In the genomic region with DNA sequence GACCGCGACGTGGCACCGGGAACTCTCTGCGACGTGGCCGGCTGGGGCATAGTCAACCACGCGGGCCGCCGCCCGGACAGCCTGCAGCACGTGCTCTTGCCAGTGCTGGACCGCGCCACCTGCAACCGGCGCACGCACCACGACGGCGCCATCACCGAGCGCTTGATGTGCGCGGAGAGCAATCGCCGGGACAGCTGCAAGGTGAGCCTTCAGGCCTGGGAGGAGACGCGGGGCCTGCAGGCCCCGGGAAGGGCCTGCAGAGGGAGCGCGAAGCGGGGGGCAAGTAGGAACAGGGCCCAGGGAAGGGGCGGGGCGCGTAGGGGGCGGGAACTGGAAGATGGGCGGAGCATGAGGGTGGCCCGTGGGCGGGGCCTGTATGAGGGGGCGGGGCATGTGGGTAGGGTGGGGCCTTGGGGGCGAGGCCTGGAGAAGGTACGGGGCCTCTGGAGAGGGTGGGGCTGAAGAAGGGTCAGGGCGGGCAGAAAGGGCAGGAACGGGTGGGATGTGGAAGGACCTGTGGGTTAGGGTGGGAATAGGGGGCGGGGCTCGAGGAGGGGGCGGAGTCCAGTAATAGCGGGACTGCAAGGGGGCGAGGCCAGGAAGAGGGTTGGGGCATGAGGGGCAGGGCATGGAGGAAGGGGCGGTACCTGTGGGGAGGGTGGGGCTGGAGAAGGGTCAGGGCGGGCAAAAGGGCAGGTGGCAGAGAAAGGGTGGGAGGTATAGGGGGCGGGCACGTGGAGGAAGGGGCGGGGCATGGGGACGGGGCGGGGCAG, we compare ENCODE assay signal across 9 cellular contexts. TPM values are rescaled to one million over a fixed set of nuclear protein-coding genes. Genes with fewer than 3 reads are reported as not detected.
DNase-seq lines count a peak whose midpoint lies in the region; ATAC-seq lines count a peak whose summit lies in the region.
"Had no signal": no experiment of that assay in that cellular context is flagged by ENCODE, and none has a peak within 500 bp of the region (broad histone marks: within the 10 kb centered on the region; RNA-seq: fewer than 3 reads in every experiment).

No MANE protein-coding gene starts in this region.

- H3K36me3 Mint-ChIP-seq in activated T-helper 2 cell treated with anti-CD3 and anti-CD28 coated beads, Interferon-gamma antibody, Interleukin-2, Interleukin-4, amounts not matched to agents 10 μg/mL and 5 μg/mL and 100 μg/mL, durations not matched to agents 14 hours and 24 hours and 36 hours (ENCODE audit: low read depth) = no peaks in the 10 kb centered on the region

- no peaks in the 10 kb centered on the region for H3K9me3 Mint-ChIP-seq in activated T-helper 2 cell treated with anti-CD3 and anti-CD28 coated beads, Interferon-gamma antibody, Interleukin-2, Interleukin-4, amounts not matched to agents 10 μg/mL and 5 μg/mL and 100 μg/mL, durations not matched to agents 14 hours and 24 hours and 36 hours

- 26% methylated on average over 57 of the region's 57 CpGs for WGBS in right cardiac atrium

- H3K4me3 Mint-ChIP-seq in activated T-helper 2 cell treated with anti-CD3 and anti-CD28 coated beads, Interferon-gamma antibody, Interleukin-2, Interleukin-4, amounts not matched to agents 10 μg/mL and 5 μg/mL and 100 μg/mL, durations not matched to agents 14 hours and 24 hours and 36 hours (ENCODE audit: low read depth) = no peak overlapping the region

- ATAC-seq in right cardiac atrium (peak in 1 of 2 donors; percentile 25), GM18867 (IDR thresholded peaks at IDR 0.05; ENCODE audit: unreplicated experiment) (no peak), HG03280 (IDR thresholded peaks at IDR 0.05; ENCODE audit: unreplicated experiment) (no peak)

- H3K27me3 ChIP-seq in right cardiac atrium (ENCODE audit: control insufficient read depth, insufficient read depth) (no peaks in the 10 kb centered on the region), SJCRH30 (no peaks in the 10 kb centered on the region)

- H3K36me3 ChIP-seq in SJCRH30 = no peaks in the 10 kb centered on the region

- DNase-seq in right cardiac atrium = peak; percentile 55 to 81 (median 78)
- no peak for DNase-seq in cardiac septum (ENCODE audit: low spot score)
- DNase-seq in SJCRH30 = peak; percentile 49 to 50
- peak; percentile 45 for DNase-seq in activated T-helper 2 cell treated with anti-CD3 and anti-CD28 coated beads, Interferon-gamma antibody, Interleukin-2, Interleukin-4, amounts not matched to agents 10 μg/mL and 5 μg/mL and 100 μg/mL, durations not matched to agents 14 hours and 24 hours and 36 hours (ENCODE audit: low spot score)
- peak; percentile 39 for DNase-seq in kidney tubule cell (ENCODE audit: low spot score)
- peak; percentile 37 to 51 for DNase-seq in stimulated activated CD8-positive, alpha-beta memory T cell treated with anti-CD3 and anti-CD28 coated beads, Interleukin-7, amount 100 ng/mL, for 4 hours (ENCODE audit: low read depth in 2 of 2)

- H3K4me1 Mint-ChIP-seq in activated T-helper 2 cell treated with anti-CD3 and anti-CD28 coated beads, Interferon-gamma antibody, Interleukin-2, Interleukin-4, amounts not matched to agents 10 μg/mL and 5 μg/mL and 100 μg/mL, durations not matched to agents 14 hours and 24 hours and 36 hours (ENCODE audit: low read depth) = peaks cover 9% of the 10 kb centered on the region

- H3K4me3 ChIP-seq in right cardiac atrium (ENCODE audit: low read length) = no peak overlapping the region
- H3K4me3 ChIP-seq in SJCRH30 = no peak overlapping the region

- intact Hi-C loops in right cardiac atrium (cut with DNase I) = loop anchor here in 2 of 4 donors (10.0 kb wide), 1 partner anchor 53 kb away; a partner anchor contains a TSS
- intact Hi-C loops in cardiac septum (cut with DNase I) = loop anchor here (5.0 kb wide), 1 partner anchor 90 kb away; no protein-coding TSS in a partner anchor
- intact Hi-C loops in activated T-helper 2 cell treated with anti-CD3 and anti-CD28 coated beads, Interferon-gamma antibody, Interleukin-2, Interleukin-4, amounts not matched to agents 10 μg/mL and 5 μg/mL and 100 μg/mL, durations not matched to agents 14 hours and 24 hours and 36 hours (cut with micrococcal nuclease) = loop anchor here (2.0 to 5.0 kb wide), 3 partner anchors 31 to 120 kb away; a partner anchor contains a TSS

- H3K27ac Mint-ChIP-seq in activated T-helper 2 cell treated with anti-CD3 and anti-CD28 coated beads, Interferon-gamma antibody, Interleukin-2, Interleukin-4, amounts not matched to agents 10 μg/mL and 5 μg/mL and 100 μg/mL, durations not matched to agents 14 hours and 24 hours and 36 hours = no peak overlapping the region

- H3K9me3 ChIP-seq in right cardiac atrium (ENCODE audit: control insufficient read depth, low read length) (no peaks in the 10 kb centered on the region), SJCRH30 (replicated peaks) (no peaks in the 10 kb centered on the region)

- H3K27ac ChIP-seq in right cardiac atrium (ENCODE audit: low read length) = no peak overlapping the region
- no peak overlapping the region for H3K27ac ChIP-seq in SJCRH30

- peaks cover 6% of the 10 kb centered on the region for H3K27me3 Mint-ChIP-seq in activated T-helper 2 cell treated with anti-CD3 and anti-CD28 coated beads, Interferon-gamma antibody, Interleukin-2, Interleukin-4, amounts not matched to agents 10 μg/mL and 5 μg/mL and 100 μg/mL, durations not matched to agents 14 hours and 24 hours and 36 hours (ENCODE audit: low read depth)

- H3K4me1 ChIP-seq in right cardiac atrium (ENCODE audit: control insufficient read depth, insufficient read depth, low read length) (no peaks in the 10 kb centered on the region), SJCRH30 (peaks cover 4% of the 10 kb centered on the region; the same call in 1 of the 2 replicates)

RNA-seq across cellular contexts. Expression of a gene that starts 2.5 kb away (rescaled TPM):
- total RNA-seq in right cardiac atrium (100 to 1,000 TPM; 221 to 590 (median 310) TPM), cardiac septum (31.0 TPM)
- polyA plus RNA-seq in right cardiac atrium = 869 TPM
- 0.08 and 0.18 TPM in 2 replicates for total RNA-seq in SJCRH30 (2014; rRNA removed; shearing (Covaris generic))
- 0.94 and 1.8 TPM in 2 replicates for total RNA-seq in activated T-helper 2 cell treated with anti-CD3 and anti-CD28 coated beads, Interferon-gamma antibody, Interleukin-2, Interleukin-4, amounts not matched to agents 10 μg/mL and 5 μg/mL and 100 μg/mL, durations not matched to agents 14 hours and 24 hours and 36 hours

RNA-seq across cellular contexts. Expression of a gene that starts 9.8 kb away (rescaled TPM):
- total RNA-seq in right cardiac atrium (1 to 10 TPM in 3 of 4 donors, under 1 TPM in 1; 0.85 to 2.6 (median 1.9) TPM), cardiac septum (0.54 TPM)
- 3.4 TPM for polyA plus RNA-seq in right cardiac atrium
- total RNA-seq in SJCRH30 (2014; rRNA removed; shearing (Covaris generic)) = not detected in 2 replicates
- not detected in 2 replicates for total RNA-seq in activated T-helper 2 cell treated with anti-CD3 and anti-CD28 coated beads, Interferon-gamma antibody, Interleukin-2, Interleukin-4, amounts not matched to agents 10 μg/mL and 5 μg/mL and 100 μg/mL, durations not matched to agents 14 hours and 24 hours and 36 hours

RNA-seq across cellular contexts. Expression of a gene that starts 21.1 kb away (rescaled TPM):
- total RNA-seq in right cardiac atrium (not detected), cardiac septum (0.62 TPM)
- not detected for polyA plus RNA-seq in right cardiac atrium
- not detected in 2 replicates for total RNA-seq in SJCRH30 (2014; rRNA removed; shearing (Covaris generic))
- not detected in 2 replicates for total RNA-seq in activated T-helper 2 cell treated with anti-CD3 and anti-CD28 coated beads, Interferon-gamma antibody, Interleukin-2, Interleukin-4, amounts not matched to agents 10 μg/mL and 5 μg/mL and 100 μg/mL, durations not matched to agents 14 hours and 24 hours and 36 hours

RNA-seq across cellular contexts. Expression of a gene that starts 31.0 kb away (rescaled TPM):
- total RNA-seq in right cardiac atrium = 10 to 100 TPM; 23.9 to 28.4 (median 25.4) TPM
- polyA plus RNA-seq in right cardiac atrium = 21.3 TPM
- 27.0 TPM for total RNA-seq in cardiac septum
- 19.6 and 21.3 TPM in 2 replicates for total RNA-seq in SJCRH30 (2014; rRNA removed; shearing (Covaris generic))
- 55.7 and 64.1 TPM in 2 replicates for total RNA-seq in activated T-helper 2 cell treated with anti-CD3 and anti-CD28 coated beads, Interferon-gamma antibody, Interleukin-2, Interleukin-4, amounts not matched to agents 10 μg/mL and 5 μg/mL and 100 μg/mL, durations not matched to agents 14 hours and 24 hours and 36 hours

RNA-seq across cellular contexts. Expression of a gene that starts 31.3 kb away (rescaled TPM):
- not detected for total RNA-seq in right cardiac atrium
- polyA plus RNA-seq in right cardiac atrium = not detected
- not detected for total RNA-seq in cardiac septum
- total RNA-seq in SJCRH30 (2014; rRNA removed; shearing (Covaris generic)) = not detected in 2 replicates
- not detected in 2 replicates for total RNA-seq in activated T-helper 2 cell treated with anti-CD3 and anti-CD28 coated beads, Interferon-gamma antibody, Interleukin-2, Interleukin-4, amounts not matched to agents 10 μg/mL and 5 μg/mL and 100 μg/mL, durations not matched to agents 14 hours and 24 hours and 36 hours
- polyA plus RNA-seq: thymus had no signal

Comparison
In these comparisons a context has a peak if more than half of its experiments do, and no peak if none do; other contexts are left out.
1. RNA of a gene that starts 2.5 kb away (total RNA-seq): 221 to 590 TPM in right cardiac atrium and 31.0 TPM in cardiac septum (single experiment); 0.94 to 1.8 TPM in activated T-helper 2 cell treated with anti-CD3 and anti-CD28 coated beads, Interferon-gamma antibody, Interleukin-2, Interleukin-4, amounts not matched to agents 10 μg/mL and 5 μg/mL and 100 μg/mL, durations not matched to agents 14 hours and 24 hours and 36 hours and 0.08 to 0.18 TPM in SJCRH30; every median in the first group is over 10 times any median in the second.